Comparison of ENCODE assay signal across 11 cellular contexts in genomic region chr2:154439156-154439555, GRCh38.
DNase-seq lines count a peak whose midpoint lies in the region; ATAC-seq and TF ChIP-seq lines count a peak whose summit lies in the region.
"Had no signal": no experiment of that assay in that cellular context is flagged by ENCODE, and none has a peak within 500 bp of the region (broad histone marks: within the 10 kb centered on the region; RNA-seq: fewer than 3 reads in every experiment).

No MANE protein-coding gene starts in this region.

- H3K36me3 Mint-ChIP-seq in HFFc6 (ENCODE audit: low read depth) = no peaks in the 10 kb centered on the region

- no peaks in the 10 kb centered on the region for H3K4me1 Mint-ChIP-seq in HFFc6 (ENCODE audit: low read depth)

- no peaks in the 10 kb centered on the region for H3K27me3 Mint-ChIP-seq in HFFc6 (ENCODE audit: insufficient read depth)

- no peak overlapping the region for H3K27ac ChIP-seq in C4-2B
- H3K27ac ChIP-seq: testis had no signal

- no peak overlapping the region for H3K27ac Mint-ChIP-seq in HFFc6

- peak; percentile 40 for TF ChIP-seq CTCF in C4-2B (conservative IDR thresholded peaks at IDR 0.05)
- TF ChIP-seq CTCF in HFFc6 (IDR thresholded peaks at IDR 0.05) = peak; percentile 30; the same call in 1 of the 2 replicates

- no peaks in the 10 kb centered on the region for H3K9me3 Mint-ChIP-seq in HFFc6
- H3K9me3 Mint-ChIP-seq: activated T-cell treated with anti-CD3 and anti-CD28 coated beads, Interleukin-2, amount 50 U/mL, for 4 hours had no signal

- no peak for DNase-seq in HFFc6
- DNase-seq in SW480 (ENCODE audit: low spot score) = peak; percentile 10
- peak; percentile 9 for DNase-seq in kidney tubule cell (ENCODE audit: low spot score)
- no peak for DNase-seq in GF-D8 (lab: John Stamatoyannopoulos, UW)
- no peak for DNase-seq in CD1c-positive myeloid dendritic cell (ENCODE audit: extremely low spot score)
- DNase-seq: activated T-cell treated with anti-CD3 and anti-CD28 coated beads, Interleukin-2, amount 50 U/mL, for 4 hours; DMS79; testis had no signal

- no peak overlapping the region for H3K4me3 Mint-ChIP-seq in HFFc6
- H3K4me3 Mint-ChIP-seq: activated T-cell treated with anti-CD3 and anti-CD28 coated beads, Interleukin-2, amount 50 U/mL, for 4 hours had no signal

- ATAC-seq in GM18868 (IDR thresholded peaks at IDR 0.05; ENCODE audit: unreplicated experiment) (no peak), GM21737 (IDR thresholded peaks at IDR 0.05; ENCODE audit: unreplicated experiment) (no peak)
- ATAC-seq: activated T-cell treated with anti-CD3 and anti-CD28 coated beads, Interleukin-2, amount 50 U/mL, for 4 hours had no signal

Comparison
In these comparisons a context has a peak if more than half of its experiments do, and no peak if none do; other contexts are left out.
1. DNase-seq: peak in SW480 (single experiment) and kidney tubule cell (single experiment); none in HFFc6 (single experiment), GF-D8 (single experiment) and CD1c-positive myeloid dendritic cell (single experiment).